ENCODE assay signal across 29 cellular contexts in genomic region chr13:97407540-97407939, GRCh38.
"Had no signal": no experiment of that assay in that cellular context is flagged by ENCODE, and none has a peak within 500 bp of the region (broad histone marks: within the 10 kb centered on the region; RNA-seq: fewer than 3 reads in every experiment).

No MANE protein-coding gene starts in this region.

- H3K27me3 ChIP-seq: ascending aorta, pancreas had no signal

- DNase-seq: activated B cell treated with CpG ODN at 0.5 μM for 24 hours; activated CD4-positive, alpha-beta T cell treated with anti-CD3 and anti-CD28 coated beads, Interleukin-2, amount 50 U/mL, for 1 hour; activated CD8-positive, alpha-beta T cell treated with anti-CD3 and anti-CD28 coated beads for 36 hours; activated T-cell treated with anti-CD3 and anti-CD28 coated beads, Interleukin-2, amount 50 U/mL, for 48 hours; central memory CD4-positive, alpha-beta T cell; dermis blood vessel endothelial cell; effector CD8-positive, alpha-beta T cell; islet precursor cell; midbrain; naive thymus-derived CD8-positive, alpha-beta T cell; nucleus accumbens; pancreas; retina; stimulated activated CD4-positive, alpha-beta T cell treated with anti-CD3 and anti-CD28 coated beads, Interleukin-15, amount 100 ng/mL, for 24 hours; stimulated activated CD4-positive, alpha-beta T cell treated with anti-CD3 and anti-CD28 coated beads, Interleukin-2, amount 100 ng/mL, for 24 hours; stimulated activated naive B cell treated with anti-CD40 and anti-IgM and Interleukin-4, amounts not matched to agents 10 μg/mL and 1 μg/mL and 100 μg/mL, for 72 hours; T-helper 1 cell; trophoblast cell had no signal

- H3K27ac Mint-ChIP-seq: activated B cell treated with CpG ODN at 0.5 μM for 24 hours; activated CD8-positive, alpha-beta T cell treated with anti-CD3 and anti-CD28 coated beads for 36 hours; activated naive CD8-positive, alpha-beta T cell; activated T-helper 2 cell treated with anti-CD3 and anti-CD28 coated beads, Interferon-gamma antibody, Interleukin-2, Interleukin-4, amounts not matched to agents 10 μg/mL and 5 μg/mL and 100 μg/mL, durations not matched to agents 14 hours and 24 hours and 36 hours; brain; memory B cell; naive thymus-derived CD8-positive, alpha-beta T cell; stimulated activated naive B cell treated with anti-CD40 and anti-IgM and Interleukin-4, amounts not matched to agents 10 μg/mL and 1 μg/mL and 100 μg/mL, for 72 hours; T-helper 2 cell treated with Interferon-gamma antibody and Interleukin-4, amounts not matched to agents 5 μg/mL and 100 μg/mL, for 36 hours had no signal

- H3K4me3 Mint-ChIP-seq: activated B cell treated with CpG ODN at 0.5 μM for 24 hours; activated CD8-positive, alpha-beta T cell treated with anti-CD3 and anti-CD28 coated beads for 36 hours; activated naive CD8-positive, alpha-beta T cell; brain; memory B cell; naive thymus-derived CD8-positive, alpha-beta T cell; neural crest cell; stimulated activated naive B cell treated with anti-CD40 and anti-IgM and Interleukin-4, amounts not matched to agents 10 μg/mL and 1 μg/mL and 100 μg/mL, for 72 hours; T-helper 2 cell treated with Interferon-gamma antibody and Interleukin-4, amounts not matched to agents 5 μg/mL and 100 μg/mL, for 36 hours had no signal

- H3K36me3 ChIP-seq: ascending aorta, pancreas, prostate gland, SJSA1, thoracic aorta had no signal

- H3K36me3 Mint-ChIP-seq: activated naive CD8-positive, alpha-beta T cell; brain; memory B cell; naive thymus-derived CD8-positive, alpha-beta T cell; stimulated activated naive B cell treated with anti-CD40 and anti-IgM and Interleukin-4, amounts not matched to agents 10 μg/mL and 1 μg/mL and 100 μg/mL, for 72 hours had no signal

- H3K9me3 Mint-ChIP-seq: activated B cell treated with CpG ODN at 0.5 μM for 24 hours; activated CD8-positive, alpha-beta T cell treated with anti-CD3 and anti-CD28 coated beads for 36 hours; activated T-helper 2 cell treated with anti-CD3 and anti-CD28 coated beads, Interferon-gamma antibody, Interleukin-2, Interleukin-4, amounts not matched to agents 10 μg/mL and 5 μg/mL and 100 μg/mL, durations not matched to agents 14 hours and 24 hours and 36 hours; memory B cell; T-helper 2 cell treated with Interferon-gamma antibody and Interleukin-4, amounts not matched to agents 5 μg/mL and 100 μg/mL, for 36 hours had no signal

- H3K9me3 ChIP-seq: ascending aorta, pancreas, prostate gland, SJSA1, thoracic aorta had no signal

- ATAC-seq: activated CD8-positive, alpha-beta T cell treated with anti-CD3 and anti-CD28 coated beads for 36 hours; naive thymus-derived CD8-positive, alpha-beta T cell; pancreas; stimulated activated naive B cell treated with anti-CD40 and anti-IgM and Interleukin-4, amounts not matched to agents 10 μg/mL and 1 μg/mL and 100 μg/mL, for 72 hours had no signal

- H3K4me1 Mint-ChIP-seq: activated B cell treated with CpG ODN at 0.5 μM for 24 hours; brain; memory B cell; naive thymus-derived CD8-positive, alpha-beta T cell; neural crest cell; stimulated activated naive B cell treated with anti-CD40 and anti-IgM and Interleukin-4, amounts not matched to agents 10 μg/mL and 1 μg/mL and 100 μg/mL, for 72 hours had no signal

- H3K27me3 Mint-ChIP-seq: brain had no signal

- H3K4me3 ChIP-seq: ascending aorta, pancreas, prostate gland, SJSA1, thoracic aorta had no signal

- H3K27ac ChIP-seq: epithelial cell of prostate, pancreas, SJSA1, thoracic aorta had no signal

- H3K4me1 ChIP-seq: ascending aorta, pancreas, prostate gland, SJSA1 had no signal
